Comparison of ENCODE assay signal across 8 cellular contexts in genomic region chr11:18588297-18589252, GRCh38. TPM values are rescaled to one million over a fixed set of nuclear protein-coding genes. Genes with fewer than 3 reads are reported as not detected.
A peak's percentile ranks its signal among the peaks of the same experiment; 100 is the strongest.
DNase-seq lines count a peak whose midpoint lies in the region; ATAC-seq and TF ChIP-seq lines count a peak whose summit lies in the region.

Gene UEVLD (minus strand): TSS chr11:18588734. CDS start chr11:18588654, 80 bp downstream.

- peaks cover 5 to 27% of the 10 kb centered on the region in 2 donors for H3K4me1 ChIP-seq in lung (ENCODE audit: control insufficient read depth in 2 of 2, insufficient read depth in 2 of 2, low read length in 2 of 2)

- H3K9me3 Mint-ChIP-seq in activated CD8-positive, alpha-beta T cell treated with anti-CD3 and anti-CD28 coated beads, Interleukin-2, amount 10 ng/mL, durations not matched to agents 7 days and 5 days (ENCODE audit: insufficient read depth): no peaks in the 10 kb centered on the region
- no peaks in the 10 kb centered on the region for H3K9me3 Mint-ChIP-seq in effector memory CD8-positive, alpha-beta T cell

- peaks cover 12% of the 10 kb centered on the region for H3K4me1 Mint-ChIP-seq in activated CD8-positive, alpha-beta T cell treated with anti-CD3 and anti-CD28 coated beads, Interleukin-2, amount 10 ng/mL, durations not matched to agents 7 days and 5 days (ENCODE audit: low read depth)
- no peaks in the 10 kb centered on the region for H3K4me1 Mint-ChIP-seq in effector memory CD8-positive, alpha-beta T cell (ENCODE audit: low read depth in 2 of 2)

- DNase-seq in AG08396 (ENCODE audit: low spot score): peak; percentile 94
- DNase-seq in NCI-H526 (lab: John Stamatoyannopoulos, UW): peak; percentile 66 to 95
- peak; percentile 67 for DNase-seq in activated CD8-positive, alpha-beta T cell treated with anti-CD3 and anti-CD28 coated beads, Interleukin-2, amount 10 ng/mL, durations not matched to agents 7 days and 5 days
- DNase-seq in effector memory CD8-positive, alpha-beta T cell: peak; percentile 36 to 51 (median 44)
- DNase-seq in lung (ENCODE audit: low spot score): peak; percentile 91
- DNase-seq in stimulated activated CD4-positive, alpha-beta T cell treated with anti-CD3 and anti-CD28 coated beads, TNF-alpha, amount 100 ng/mL, for 1 hour (ENCODE audit: low read depth in 3 of 3, low spot score in 1 of 3): peak; percentile 21 to 46 (median 25)

- no peak within 1 kb of the TSS for H3K27ac Mint-ChIP-seq in activated CD8-positive, alpha-beta T cell treated with anti-CD3 and anti-CD28 coated beads, Interleukin-2, amount 10 ng/mL, durations not matched to agents 7 days and 5 days
- H3K27ac Mint-ChIP-seq in effector memory CD8-positive, alpha-beta T cell: no peak within 1 kb of the TSS

- WGBS in lung, 2 donors: 2 to 3% methylated on average over 46 to 50 of the region's 50 CpGs

- POLR2A ChIA-PET in activated CD8-positive, alpha-beta T cell treated with anti-CD3 and anti-CD28 coated beads, Interleukin-2, amount 10 ng/mL, durations not matched to agents 7 days and 5 days (lab: Charles Lee): interaction anchor here (0.6 to 2.1 kb wide), 8 partner anchors 10 to 689 kb away, joined by 3 to 9 read pairs (median 4); partner anchors contain the start of genes HPS5, LDHA, SPTY2D1 and TSG101

- H3K4me3 ChIP-seq in lung: peak within 1 kb of the TSS; percentile 97

- H3K27ac ChIP-seq in lung (ENCODE audit: low read depth in 1 of 2, low read length in 1 of 2): peak within 1 kb of the TSS; percentile 81 to 93

- no peaks in the 10 kb centered on the region for H3K9me3 ChIP-seq in lung (ENCODE audit: control insufficient read depth in 2 of 2, insufficient read depth in 1 of 2, low read length in 1 of 2)

- H3K36me3 Mint-ChIP-seq in activated CD8-positive, alpha-beta T cell treated with anti-CD3 and anti-CD28 coated beads, Interleukin-2, amount 10 ng/mL, durations not matched to agents 7 days and 5 days (ENCODE audit: low read depth): peaks cover 2% of the 10 kb centered on the region
- no peaks in the 10 kb centered on the region for H3K36me3 Mint-ChIP-seq in effector memory CD8-positive, alpha-beta T cell (ENCODE audit: insufficient read depth)

- peak; percentile 46 for ATAC-seq in GM18870 (IDR thresholded peaks at IDR 0.05; ENCODE audit: unreplicated experiment)
- peak; percentile 65 for ATAC-seq in HG03135 (IDR thresholded peaks at IDR 0.05; ENCODE audit: unreplicated experiment)
- peak; percentile 75 for ATAC-seq in activated CD8-positive, alpha-beta T cell treated with anti-CD3 and anti-CD28 coated beads, Interleukin-2, amount 10 ng/mL, durations not matched to agents 7 days and 5 days
- peak; percentile 51 for ATAC-seq in effector memory CD8-positive, alpha-beta T cell (replicated peaks)
- ATAC-seq in lung (ENCODE audit: insufficient read depth, low FRiP score): peak; percentile 98

- H3K27me3 ChIP-seq in lung (ENCODE audit: control insufficient read depth, insufficient read depth): no peaks in the 10 kb centered on the region

- no peak for TF ChIP-seq CTCF in lung (IDR thresholded peaks at IDR 0.05; ENCODE audit: control extremely low read depth, extremely low read depth)

- H3K27me3 Mint-ChIP-seq in activated CD8-positive, alpha-beta T cell treated with anti-CD3 and anti-CD28 coated beads, Interleukin-2, amount 10 ng/mL, durations not matched to agents 7 days and 5 days (ENCODE audit: low read depth): no peaks in the 10 kb centered on the region
- no peaks in the 10 kb centered on the region for H3K27me3 Mint-ChIP-seq in effector memory CD8-positive, alpha-beta T cell

- CTCF ChIA-PET in activated CD8-positive, alpha-beta T cell treated with anti-CD3 and anti-CD28 coated beads, Interleukin-2, amount 10 ng/mL, durations not matched to agents 7 days and 5 days (lab: Charles Lee): interaction anchor here (0.9 to 1.9 kb wide), 4 partner anchors 9 to 48 kb away, joined by 3 to 7 read pairs (median 3); no protein-coding TSS in a partner anchor

- no peak within 1 kb of the TSS for H3K4me3 Mint-ChIP-seq in activated CD8-positive, alpha-beta T cell treated with anti-CD3 and anti-CD28 coated beads, Interleukin-2, amount 10 ng/mL, durations not matched to agents 7 days and 5 days
- H3K4me3 Mint-ChIP-seq in effector memory CD8-positive, alpha-beta T cell: no peak within 1 kb of the TSS

- no peaks in the 10 kb centered on the region for H3K36me3 ChIP-seq in lung (ENCODE audit: control insufficient read depth in 2 of 2, insufficient read depth in 2 of 2, low read length in 2 of 2)

RNA-seq across cellular contexts. Expression of gene UEVLD, which starts in this region (rescaled TPM):
- total RNA-seq in activated CD8-positive, alpha-beta T cell treated with anti-CD3 and anti-CD28 coated beads, Interleukin-2, amount 10 ng/mL, durations not matched to agents 7 days and 5 days: 10 to 100 TPM; 13.4 to 14.4 TPM
- 10 to 100 TPM; 20.7 to 29.6 TPM for total RNA-seq in lung
- 10 to 100 TPM in 1 of 2 donors, 1 to 10 TPM in 1; 6.4 to 10.9 TPM for polyA plus RNA-seq in lung

Comparison
In these comparisons a context has a peak if more than half of its experiments do, and no peak if none do; other contexts are left out.
1. Peak in every context shown above with its lines: DNase-seq, ATAC-seq, H3K4me3 ChIP-seq and H3K27ac ChIP-seq.
2. DNase-seq: peak in every context shown above with its lines; median percentile 94 in AG08396; 91 in lung; 80 in NCI-H526; 67 in activated CD8-positive, alpha-beta T cell treated with anti-CD3 and anti-CD28 coated beads, Interleukin-2, amount 10 ng/mL, durations not matched to agents 7 days and 5 days; 44 in effector memory CD8-positive, alpha-beta T cell; 25 in stimulated activated CD4-positive, alpha-beta T cell treated with anti-CD3 and anti-CD28 coated beads, TNF-alpha, amount 100 ng/mL, for 1 hour.
3. ATAC-seq: peak in every context shown above with its lines; median percentile 98 in lung; 75 in activated CD8-positive, alpha-beta T cell treated with anti-CD3 and anti-CD28 coated beads, Interleukin-2, amount 10 ng/mL, durations not matched to agents 7 days and 5 days; 65 in HG03135; 51 in effector memory CD8-positive, alpha-beta T cell; 46 in GM18870.